In genomic region chr17:44844390-44844830, GRCh38 we compare ENCODE assay signal across 19 cellular contexts. TPM values are rescaled to one million over a fixed set of nuclear protein-coding genes. Genes with fewer than 3 reads are reported as not detected.
DNase-seq lines count a peak whose midpoint lies in the region; TF ChIP-seq lines count a peak whose summit lies in the region.
"Had no signal": no experiment of that assay in that cellular context is flagged by ENCODE, and none has a peak within 500 bp of the region (broad histone marks: within the 10 kb centered on the region; RNA-seq: fewer than 3 reads in every experiment).

No MANE protein-coding gene starts in this region.

- peaks cover 15% of the 10 kb centered on the region for H3K4me1 ChIP-seq in left ventricle myocardium inferior
- H3K4me1 ChIP-seq: psoas muscle had no signal

- H3K27me3 ChIP-seq in left ventricle myocardium inferior (ENCODE audit: low read depth) = no peaks in the 10 kb centered on the region

- peak overlapping the region; percentile 81 for H3K27ac ChIP-seq in left ventricle myocardium inferior (replicated peaks)
- H3K27ac ChIP-seq: KMS-11, psoas muscle had no signal

- TF ChIP-seq CTCF in left ventricle myocardium inferior (IDR thresholded peaks at IDR 0.05; ENCODE audit: borderline replicate concordance) (no peak), retinal pigment epithelial cell (conservative IDR thresholded peaks at IDR 0.05; ENCODE audit: low read depth, low read length) (peak; percentile 12)

- H3K4me3 ChIP-seq in left ventricle myocardium inferior (no peak overlapping the region), retinal pigment epithelial cell (ENCODE audit: low read length) (no peak overlapping the region)
- H3K4me3 ChIP-seq: mucosa of descending colon, psoas muscle had no signal

- DNase-seq in ELF-1 (ENCODE audit: low read depth, low spot score) (peak; percentile 24), astrocyte of the hippocampus (ENCODE audit: low read depth, low spot score) (peak; percentile 25), left ventricle myocardium inferior (peak; percentile 61), retinal pigment epithelial cell (ENCODE audit: low read depth) (no peak), globus pallidus (ENCODE audit: low spot score) (no peak), SW 1271 (lab: John Stamatoyannopoulos, UW) (no peak), mucosa of gallbladder (ENCODE audit: low spot score) (no peak), erythroblast (lab: John Stamatoyannopoulos, UW) (no peak)
- DNase-seq: activated B cell treated with CpG ODN at 0.5 μM for 24 hours; activated naive CD8-positive, alpha-beta T cell treated with anti-CD3 and anti-CD28 coated beads for 36 hours; CD4-positive, alpha-beta T cell; mucosa of descending colon; NCI-H1436; NCI-H510A; OCI-M1; stimulated activated CD4-positive, alpha-beta T cell treated with anti-CD3 and anti-CD28 coated beads, Interleukin-2, amount 100 ng/mL, for 48 hours had no signal

- intact Hi-C loops in left ventricle myocardium inferior (cut with micrococcal nuclease) = no loop called here

- H3K36me3 ChIP-seq in left ventricle myocardium inferior = no peaks in the 10 kb centered on the region

- no peak for TF ChIP-seq POLR2A in erythroblast (IDR thresholded peaks at IDR 0.05; ENCODE audit: low read length)

- H3K9me3 ChIP-seq in left ventricle myocardium inferior (replicated peaks) = no peaks in the 10 kb centered on the region
- H3K9me3 ChIP-seq: mucosa of descending colon, psoas muscle had no signal

RNA-seq across cellular contexts. Expression of gene HIGD1B, which starts 3.3 kb away (rescaled TPM):
- total RNA-seq in left ventricle myocardium inferior (18.3 TPM), mucosa of gallbladder (7.2 TPM)
- total RNA-seq: activated B cell treated with CpG ODN at 0.5 μM for 24 hours; activated naive CD8-positive, alpha-beta T cell treated with anti-CD3 and anti-CD28 coated beads for 36 hours; CD4-positive, alpha-beta T cell; epithelial cell of proximal tubule had no signal

RNA-seq across cellular contexts. Expression of gene GJC1, which starts 14.3 kb away (rescaled TPM):
- total RNA-seq in left ventricle myocardium inferior (18.8 TPM), mucosa of gallbladder (17.3 TPM)
- total RNA-seq: CD4-positive, alpha-beta T cell had no signal

RNA-seq across cellular contexts. Expression of gene EFTUD2, which starts 54.8 kb away (rescaled TPM):
- total RNA-seq in left ventricle myocardium inferior = 62.0 TPM
- total RNA-seq in mucosa of gallbladder = 72.8 TPM

Comparison
In these comparisons a context has a peak if more than half of its experiments do, and no peak if none do; other contexts are left out.
1. DNase-seq: peak in ELF-1 (single experiment), astrocyte of the hippocampus (single experiment) and left ventricle myocardium inferior (single experiment); none in retinal pigment epithelial cell (single experiment), globus pallidus (single experiment), SW 1271 (0 of 2), mucosa of gallbladder (single experiment) and erythroblast (0 of 2).